Comparison of ENCODE assay signal across 1 cellular context in genomic region chr3:161443921-161444457, GRCh38.
TF ChIP-seq lines count a peak whose summit lies in the region.

No MANE protein-coding gene starts in this region.

TF ChIP-seq in HepG2, 621 proteins besides CTCF, POLR2A, EP300 and RAD21 (continued from another document and continues in another):
- TF ChIP-seq, protein P1, sequence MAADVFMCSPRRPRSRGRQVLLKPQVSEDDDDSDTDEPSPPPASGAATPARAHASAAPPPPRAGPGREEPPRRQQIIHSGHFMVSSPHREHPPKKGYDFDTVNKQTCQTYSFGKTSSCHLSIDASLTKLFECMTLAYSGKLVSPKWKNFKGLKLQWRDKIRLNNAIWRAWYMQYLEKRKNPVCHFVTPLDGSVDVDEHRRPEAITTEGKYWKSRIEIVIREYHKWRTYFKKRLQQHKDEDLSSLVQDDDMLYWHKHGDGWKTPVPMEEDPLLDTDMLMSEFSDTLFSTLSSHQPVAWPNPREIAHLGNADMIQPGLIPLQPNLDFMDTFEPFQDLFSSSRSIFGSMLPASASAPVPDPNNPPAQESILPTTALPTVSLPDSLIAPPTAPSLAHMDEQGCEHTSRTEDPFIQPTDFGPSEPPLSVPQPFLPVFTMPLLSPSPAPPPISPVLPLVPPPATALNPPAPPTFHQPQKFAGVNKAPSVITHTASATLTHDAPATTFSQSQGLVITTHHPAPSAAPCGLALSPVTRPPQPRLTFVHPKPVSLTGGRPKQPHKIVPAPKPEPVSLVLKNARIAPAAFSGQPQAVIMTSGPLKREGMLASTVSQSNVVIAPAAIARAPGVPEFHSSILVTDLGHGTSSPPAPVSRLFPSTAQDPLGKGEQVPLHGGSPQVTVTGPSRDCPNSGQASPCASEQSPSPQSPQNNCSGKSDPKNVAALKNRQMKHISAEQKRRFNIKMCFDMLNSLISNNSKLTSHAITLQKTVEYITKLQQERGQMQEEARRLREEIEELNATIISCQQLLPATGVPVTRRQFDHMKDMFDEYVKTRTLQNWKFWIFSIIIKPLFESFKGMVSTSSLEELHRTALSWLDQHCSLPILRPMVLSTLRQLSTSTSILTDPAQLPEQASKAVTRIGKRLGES (CRISPR knock-in tag; IDR thresholded peaks at IDR 0.05; ENCODE audit: borderline replicate concordance), result no peak
- TF ChIP-seq, protein P2, sequence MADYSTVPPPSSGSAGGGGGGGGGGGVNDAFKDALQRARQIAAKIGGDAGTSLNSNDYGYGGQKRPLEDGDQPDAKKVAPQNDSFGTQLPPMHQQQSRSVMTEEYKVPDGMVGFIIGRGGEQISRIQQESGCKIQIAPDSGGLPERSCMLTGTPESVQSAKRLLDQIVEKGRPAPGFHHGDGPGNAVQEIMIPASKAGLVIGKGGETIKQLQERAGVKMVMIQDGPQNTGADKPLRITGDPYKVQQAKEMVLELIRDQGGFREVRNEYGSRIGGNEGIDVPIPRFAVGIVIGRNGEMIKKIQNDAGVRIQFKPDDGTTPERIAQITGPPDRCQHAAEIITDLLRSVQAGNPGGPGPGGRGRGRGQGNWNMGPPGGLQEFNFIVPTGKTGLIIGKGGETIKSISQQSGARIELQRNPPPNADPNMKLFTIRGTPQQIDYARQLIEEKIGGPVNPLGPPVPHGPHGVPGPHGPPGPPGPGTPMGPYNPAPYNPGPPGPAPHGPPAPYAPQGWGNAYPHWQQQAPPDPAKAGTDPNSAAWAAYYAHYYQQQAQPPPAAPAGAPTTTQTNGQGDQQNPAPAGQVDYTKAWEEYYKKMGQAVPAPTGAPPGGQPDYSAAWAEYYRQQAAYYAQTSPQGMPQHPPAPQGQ (CRISPR knock-in tag; IDR thresholded peaks at IDR 0.05; ENCODE audit: borderline replicate concordance), result no peak
- TF ChIP-seq SCMH1 (CRISPR knock-in tag; IDR thresholded peaks at IDR 0.05; ENCODE audit: borderline replicate concordance) (no peak), MEIS1 (CRISPR knock-in tag; IDR thresholded peaks at IDR 0.05; ENCODE audit: borderline replicate concordance) (no peak), FOSL2 (CRISPR knock-in tag; IDR thresholded peaks at IDR 0.05) (peak; percentile 65), ADNP (CRISPR knock-in tag; IDR thresholded peaks at IDR 0.05) (no peak), HDAC2 (CRISPR knock-in tag; IDR thresholded peaks at IDR 0.05) (no peak), ZFP1 (CRISPR knock-in tag; IDR thresholded peaks at IDR 0.05) (no peak), TRAFD1 (CRISPR knock-in tag; IDR thresholded peaks at IDR 0.05; ENCODE audit: borderline replicate concordance) (no peak), NKX3-1 (CRISPR knock-in tag; IDR thresholded peaks at IDR 0.05) (no peak), ZNF546 (CRISPR knock-in tag; conservative IDR thresholded peaks at IDR 0.05) (no peak), SMAD3 (CRISPR knock-in tag; IDR thresholded peaks at IDR 0.05) (no peak; the same call in 1 of the 2 replicates), BCL3 (CRISPR knock-in tag; IDR thresholded peaks at IDR 0.05) (no peak), ZNF768 (CRISPR knock-in tag; IDR thresholded peaks at IDR 0.05) (no peak), ZNF891 (CRISPR knock-in tag; IDR thresholded peaks at IDR 0.05) (no peak), NR2C2 (CRISPR knock-in tag; IDR thresholded peaks at IDR 0.05; ENCODE audit: borderline replicate concordance) (no peak), ARHGAP35 (CRISPR knock-in tag; IDR thresholded peaks at IDR 0.05; ENCODE audit: borderline replicate concordance) (no peak), MAFF (IDR thresholded peaks at IDR 0.05; ENCODE audit: low read depth, low read length) (no peak), ZNF850 (CRISPR knock-in tag; conservative IDR thresholded peaks at IDR 0.05) (no peak), FOXJ3 (CRISPR knock-in tag; IDR thresholded peaks at IDR 0.05; ENCODE audit: borderline replicate concordance) (0 out of 2 replicates have a peak, but pooled peaks have one; percentile 15), CERS6 (CRISPR knock-in tag; IDR thresholded peaks at IDR 0.05) (no peak), ZNF563 (CRISPR knock-in tag; IDR thresholded peaks at IDR 0.05) (no peak), FOXA1 (IDR thresholded peaks at IDR 0.05) (peak; percentile 73), FOXA1 (CRISPR knock-in tag; IDR thresholded peaks at IDR 0.05) (peak; percentile 89), GTF3A (CRISPR knock-in tag; conservative IDR thresholded peaks at IDR 0.05) (no peak), HNRNPH1 (optimal IDR thresholded peaks at IDR 0.05; ENCODE audit: low read depth, low read length) (no peak), ZFP82 (CRISPR knock-in tag; IDR thresholded peaks at IDR 0.05; ENCODE audit: borderline replicate concordance) (no peak), ZMAT5 (CRISPR knock-in tag; IDR thresholded peaks at IDR 0.05; ENCODE audit: borderline replicate concordance, low read depth) (no peak), U2AF2 (IDR thresholded peaks at IDR 0.05; ENCODE audit: low read depth, low read length) (no peak), SNAPC2 (CRISPR knock-in tag; IDR thresholded peaks at IDR 0.05) (no peak), NFATC3 (CRISPR knock-in tag; IDR thresholded peaks at IDR 0.05) (no peak), ZNF550 (CRISPR knock-in tag; IDR thresholded peaks at IDR 0.05; ENCODE audit: borderline replicate concordance) (no peak), CEBPG (CRISPR knock-in tag; IDR thresholded peaks at IDR 0.05) (peak; percentile 76), ZNF687 (CRISPR knock-in tag; IDR thresholded peaks at IDR 0.05) (no peak), TBX3 (IDR thresholded peaks at IDR 0.05; ENCODE audit: borderline replicate concordance) (no peak), CBX1 (IDR thresholded peaks at IDR 0.05; ENCODE audit: low read depth) (no peak), TGIF2 (CRISPR knock-in tag; IDR thresholded peaks at IDR 0.05) (no peak), RFXAP (CRISPR knock-in tag; IDR thresholded peaks at IDR 0.05; ENCODE audit: borderline replicate concordance) (no peak), ZKSCAN5 (CRISPR knock-in tag; IDR thresholded peaks at IDR 0.05) (no peak)
- TF ChIP-seq, protein P3, sequence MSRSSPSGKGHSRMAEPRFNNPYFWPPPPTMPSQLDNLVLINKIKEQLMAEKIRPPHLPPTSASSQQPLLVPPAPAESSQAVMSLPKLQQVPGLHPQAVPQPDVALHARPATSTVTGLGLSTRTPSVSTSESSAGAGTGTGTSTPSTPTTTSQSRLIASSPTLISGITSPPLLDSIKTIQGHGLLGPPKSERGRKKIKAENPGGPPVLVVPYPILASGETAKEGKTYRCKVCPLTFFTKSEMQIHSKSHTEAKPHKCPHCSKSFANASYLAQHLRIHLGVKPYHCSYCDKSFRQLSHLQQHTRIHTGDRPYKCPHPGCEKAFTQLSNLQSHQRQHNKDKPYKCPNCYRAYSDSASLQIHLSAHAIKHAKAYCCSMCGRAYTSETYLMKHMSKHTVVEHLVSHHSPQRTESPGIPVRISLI (CRISPR knock-in tag; IDR thresholded peaks at IDR 0.05; ENCODE audit: borderline replicate concordance), result no peak
- TF ChIP-seq, protein P4, sequence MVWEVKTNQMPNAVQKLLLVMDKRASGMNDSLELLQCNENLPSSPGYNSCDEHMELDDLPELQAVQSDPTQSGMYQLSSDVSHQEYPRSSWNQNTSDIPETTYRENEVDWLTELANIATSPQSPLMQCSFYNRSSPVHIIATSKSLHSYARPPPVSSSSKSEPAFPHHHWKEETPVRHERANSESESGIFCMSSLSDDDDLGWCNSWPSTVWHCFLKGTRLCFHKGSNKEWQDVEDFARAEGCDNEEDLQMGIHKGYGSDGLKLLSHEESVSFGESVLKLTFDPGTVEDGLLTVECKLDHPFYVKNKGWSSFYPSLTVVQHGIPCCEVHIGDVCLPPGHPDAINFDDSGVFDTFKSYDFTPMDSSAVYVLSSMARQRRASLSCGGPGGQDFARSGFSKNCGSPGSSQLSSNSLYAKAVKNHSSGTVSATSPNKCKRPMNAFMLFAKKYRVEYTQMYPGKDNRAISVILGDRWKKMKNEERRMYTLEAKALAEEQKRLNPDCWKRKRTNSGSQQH (CRISPR knock-in tag; IDR thresholded peaks at IDR 0.05; ENCODE audit: low read depth), result no peak
- TF ChIP-seq, protein P5, sequence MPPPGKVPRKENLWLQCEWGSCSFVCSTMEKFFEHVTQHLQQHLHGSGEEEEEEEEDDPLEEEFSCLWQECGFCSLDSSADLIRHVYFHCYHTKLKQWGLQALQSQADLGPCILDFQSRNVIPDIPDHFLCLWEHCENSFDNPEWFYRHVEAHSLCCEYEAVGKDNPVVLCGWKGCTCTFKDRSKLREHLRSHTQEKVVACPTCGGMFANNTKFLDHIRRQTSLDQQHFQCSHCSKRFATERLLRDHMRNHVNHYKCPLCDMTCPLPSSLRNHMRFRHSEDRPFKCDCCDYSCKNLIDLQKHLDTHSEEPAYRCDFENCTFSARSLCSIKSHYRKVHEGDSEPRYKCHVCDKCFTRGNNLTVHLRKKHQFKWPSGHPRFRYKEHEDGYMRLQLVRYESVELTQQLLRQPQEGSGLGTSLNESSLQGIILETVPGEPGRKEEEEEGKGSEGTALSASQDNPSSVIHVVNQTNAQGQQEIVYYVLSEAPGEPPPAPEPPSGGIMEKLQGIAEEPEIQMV (CRISPR knock-in tag; IDR thresholded peaks at IDR 0.05; ENCODE audit: low read depth), result no peak
- TF ChIP-seq, protein P6, sequence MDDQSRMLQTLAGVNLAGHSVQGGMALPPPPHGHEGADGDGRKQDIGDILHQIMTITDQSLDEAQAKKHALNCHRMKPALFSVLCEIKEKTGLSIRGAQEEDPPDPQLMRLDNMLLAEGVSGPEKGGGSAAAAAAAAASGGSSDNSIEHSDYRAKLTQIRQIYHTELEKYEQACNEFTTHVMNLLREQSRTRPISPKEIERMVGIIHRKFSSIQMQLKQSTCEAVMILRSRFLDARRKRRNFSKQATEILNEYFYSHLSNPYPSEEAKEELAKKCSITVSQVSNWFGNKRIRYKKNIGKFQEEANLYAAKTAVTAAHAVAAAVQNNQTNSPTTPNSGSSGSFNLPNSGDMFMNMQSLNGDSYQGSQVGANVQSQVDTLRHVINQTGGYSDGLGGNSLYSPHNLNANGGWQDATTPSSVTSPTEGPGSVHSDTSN (CRISPR knock-in tag; IDR thresholded peaks at IDR 0.05; ENCODE audit: borderline replicate concordance), result no peak
- TF ChIP-seq, protein P7, sequence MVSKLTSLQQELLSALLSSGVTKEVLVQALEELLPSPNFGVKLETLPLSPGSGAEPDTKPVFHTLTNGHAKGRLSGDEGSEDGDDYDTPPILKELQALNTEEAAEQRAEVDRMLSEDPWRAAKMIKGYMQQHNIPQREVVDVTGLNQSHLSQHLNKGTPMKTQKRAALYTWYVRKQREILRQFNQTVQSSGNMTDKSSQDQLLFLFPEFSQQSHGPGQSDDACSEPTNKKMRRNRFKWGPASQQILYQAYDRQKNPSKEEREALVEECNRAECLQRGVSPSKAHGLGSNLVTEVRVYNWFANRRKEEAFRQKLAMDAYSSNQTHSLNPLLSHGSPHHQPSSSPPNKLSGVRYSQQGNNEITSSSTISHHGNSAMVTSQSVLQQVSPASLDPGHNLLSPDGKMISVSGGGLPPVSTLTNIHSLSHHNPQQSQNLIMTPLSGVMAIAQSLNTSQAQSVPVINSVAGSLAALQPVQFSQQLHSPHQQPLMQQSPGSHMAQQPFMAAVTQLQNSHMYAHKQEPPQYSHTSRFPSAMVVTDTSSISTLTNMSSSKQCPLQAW (CRISPR knock-in tag; IDR thresholded peaks at IDR 0.05), result no peak
